Comparison of ENCODE assay signal across 8 cellular contexts in the genomic region with DNA sequence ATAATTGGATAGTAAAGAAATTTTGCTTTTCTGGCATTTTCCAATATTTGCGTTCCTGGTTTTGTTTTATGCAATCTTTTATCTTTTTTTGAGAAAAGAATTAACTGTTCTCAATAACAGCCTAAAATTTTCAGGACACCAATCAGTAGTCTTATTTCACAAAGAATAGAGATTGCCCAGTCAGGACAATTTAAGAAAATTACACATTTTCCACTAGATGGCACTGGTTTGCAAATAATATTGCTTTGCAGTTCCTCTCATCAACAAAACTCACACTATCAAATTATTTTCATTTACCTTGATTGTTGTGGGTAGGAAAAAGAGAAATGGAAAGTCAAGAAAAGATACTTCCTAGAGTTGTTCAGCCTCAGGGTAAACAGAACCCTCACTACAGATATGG. TPM values are rescaled to one million over a fixed set of nuclear protein-coding genes. Genes with fewer than 3 reads are reported as not detected.
A peak's percentile ranks its signal among the peaks of the same experiment; 100 is the strongest.
DNase-seq lines count a peak whose midpoint lies in the region; ATAC-seq, FAIRE-seq and TF ChIP-seq lines count a peak whose summit lies in the region.

No MANE protein-coding gene starts in this region.

- H3K27ac ChIP-seq in keratinocyte (ENCODE audit: control insufficient read depth, insufficient read depth, low read length) (no peak overlapping the region), aorta (ENCODE audit: low read depth in 1 of 2, low read length in 2 of 2) (no peak overlapping the region)

- H3K9ac ChIP-seq in keratinocyte (ENCODE audit: control insufficient read depth, extremely low read depth, insufficient read depth, low read length) = no peak overlapping the region

- no peaks in the 10 kb centered on the region for H3K9me3 ChIP-seq in keratinocyte (ENCODE audit: control insufficient read depth, low read depth, low read length)
- H3K9me3 ChIP-seq in aorta (ENCODE audit: control insufficient read depth, low read length) = no peaks in the 10 kb centered on the region

- H3K27me3 ChIP-seq in keratinocyte (ENCODE audit: control insufficient read depth, extremely low read depth, insufficient read depth, low read length) = no peaks in the 10 kb centered on the region
- no peaks in the 10 kb centered on the region for H3K27me3 ChIP-seq in aorta (ENCODE audit: control insufficient read depth in 1 of 2, insufficient read depth in 2 of 2, low read length in 1 of 2)

- no peak overlapping the region for H2AFZ ChIP-seq in keratinocyte (ENCODE audit: control insufficient read depth, low read length)

- no peak overlapping the region for H3K4me3 ChIP-seq in GM12875 (ENCODE audit: low read depth, low read length)
- H3K4me3 ChIP-seq in keratinocyte (ENCODE audit: control insufficient read depth in 2 of 3, extremely low read depth in 1 of 3, insufficient read depth in 2 of 3, low read depth in 1 of 3, low read length in 3 of 3) = no peak overlapping the region
- no peak overlapping the region for H3K4me3 ChIP-seq in aorta (ENCODE audit: low read length in 2 of 2)

- 12 to 13% methylated on average over 1 of the region's 1 CpG for WGBS in aorta, 2 donors

- H3K36me3 ChIP-seq in keratinocyte (ENCODE audit: control insufficient read depth in 2 of 2, extremely low read depth in 1 of 2, insufficient read depth in 2 of 2, low read length in 2 of 2) = no peaks in the 10 kb centered on the region
- no peaks in the 10 kb centered on the region for H3K36me3 ChIP-seq in aorta (ENCODE audit: control insufficient read depth in 1 of 2, insufficient read depth in 2 of 2, low read length in 1 of 2)

- ATAC-seq in omental fat pad (ENCODE audit: low FRiP score) (no peak), aorta (ENCODE audit: low FRiP score) (no peak)

- in situ Hi-C loops in ACHN (cut with HindIII; ENCODE audit: low pct_ligation_motif_present, low pct_unique_long_range_greater_than_20kb, low sequenced_read_pairs) = no loop called here

- no peaks in the 10 kb centered on the region for H4K20me1 ChIP-seq in keratinocyte (ENCODE audit: control insufficient read depth, extremely low read depth, insufficient read depth, low read length)

- DNase-seq in ACHN (peak; percentile 65), NCI-H2107 (lab: John Stamatoyannopoulos, UW) (peak; percentile 19), amniotic epithelial cell (ENCODE audit: low read depth) (peak; percentile 51), keratinocyte (ENCODE audit: low read depth, low spot score) (no peak), omental fat pad (ENCODE audit: low spot score) (no peak), aorta (no peak)
- no peak for DNase-seq in stimulated activated naive CD4-positive, alpha-beta T cell treated with Interleukin-2 at 50 U/mL for 16 hours (lab: John Stamatoyannopoulos, UW)

- intact Hi-C loops in aorta (cut with DNase I) = loop anchor here in 1 of 2 donors (5.0 to 10.0 kb wide), 2 partner anchors 82 to 305 kb away; partner anchors contain the start of gene OSBPL6

- H3K9me1 ChIP-seq in keratinocyte (ENCODE audit: control insufficient read depth, extremely low read depth, insufficient read depth, low read length) = no peaks in the 10 kb centered on the region

- TF ChIP-seq CTCF in GM12875 (IDR thresholded peaks at IDR 0.05; ENCODE audit: borderline replicate concordance, insufficient read depth, low read depth, low read length) (peak; percentile 28; the same call in 1 of the 2 replicates), keratinocyte (optimal IDR thresholded peaks at IDR 0.05 in 1 of 3, IDR thresholded peaks at IDR 0.05 in 1 of 3, conservative IDR thresholded peaks at IDR 0.05 in 1 of 3; ENCODE audit: extremely low read depth in 1 of 3, insufficient read depth in 2 of 3, low read length in 3 of 3) (peak in 2 of 3 experiments; percentile 39 to 48), omental fat pad (IDR thresholded peaks at IDR 0.05) (no peak)

- no peak for FAIRE-seq in keratinocyte (lab: Jason Lieb, UNC)

- no peak overlapping the region for H3K4me2 ChIP-seq in keratinocyte (ENCODE audit: control insufficient read depth, extremely low read depth, insufficient read depth, low read depth, low read length)

- H3K4me1 ChIP-seq in keratinocyte (ENCODE audit: control insufficient read depth, extremely low read depth, insufficient read depth, low read length) (peaks cover 10% of the 10 kb centered on the region), aorta (ENCODE audit: control insufficient read depth in 1 of 2, insufficient read depth in 2 of 2, low read length in 2 of 2) (peaks cover 0 to 2% of the 10 kb centered on the region in 2 donors)

- dilution Hi-C loops in keratinocyte (cut with MboI; ENCODE audit: extremely low pct_ligation_motif_present, low sequenced_read_pairs) = no loop called here

- H3K79me2 ChIP-seq in keratinocyte (ENCODE audit: control insufficient read depth, insufficient read depth, low read length) = peaks cover 12% of the 10 kb centered on the region

RNA-seq across cellular contexts. Expression of gene RBM45, which starts 2.4 kb away (rescaled TPM):
- polyA plus RNA-seq in keratinocyte (11.2 to 19.1 TPM (median 12.0 TPM) in 3 replicates), aorta (10 to 100 TPM in 1 of 2 donors, 1 to 10 TPM in 1; 5.4 to 11.4 TPM)
- 17.4 TPM for polyA plus RNA-seq in keratinocyte (2011; ENCODE audit: low read depth)
- polyA plus RNA-seq in keratinocyte (2011; cell fraction: cytosol; rRNA removed) = 9.1 and 17.8 TPM in 2 replicates
- polyA plus RNA-seq in keratinocyte (2011; cell fraction: nucleus; rRNA removed) = 13.1 and 19.5 TPM in 2 replicates
- 8.6 and 14.3 TPM in 2 replicates for polyA plus RNA-seq in keratinocyte (2012; ENCODE audit: low replicate concordance)
- polyA minus RNA-seq in keratinocyte = 3.4 to 9.1 TPM (median 6.4 TPM) in 3 replicates
- 2.9 TPM for polyA minus RNA-seq in keratinocyte (2011; cell fraction: cytosol; rRNA and poly(A)+ RNA removed)
- 6.0 and 12.2 TPM in 2 replicates for polyA minus RNA-seq in keratinocyte (2011; cell fraction: nucleus; rRNA and poly(A)+ RNA removed)
- total RNA-seq in omental fat pad (10 to 100 TPM in 1 of 4 donors, 1 to 10 TPM in 3; 6.8 to 16.9 (median 8.2) TPM), aorta (10 to 100 TPM; 12.9 TPM)

RNA-seq across cellular contexts. Expression of gene PDE11A, which starts 37.2 kb away (rescaled TPM):
- polyA plus RNA-seq in keratinocyte (0.01 to 0.05 TPM (median 0.04 TPM) in 3 replicates), aorta (under 1 TPM; 0.03 to 0.38 TPM)
- polyA plus RNA-seq in keratinocyte (2011; ENCODE audit: low read depth) = not detected
- 0.01 and 0.06 TPM in 2 replicates for polyA plus RNA-seq in keratinocyte (2011; cell fraction: cytosol; rRNA removed)
- polyA plus RNA-seq in keratinocyte (2011; cell fraction: nucleus; rRNA removed) = 0.06 and 0.21 TPM in 2 replicates
- polyA plus RNA-seq in keratinocyte (2012; ENCODE audit: low replicate concordance) = 0.03 TPM in 1 of 2 replicates, not detected in the other
- 0.13 to 0.45 TPM in 2 of 3 replicates, not detected in the other for polyA minus RNA-seq in keratinocyte
- polyA minus RNA-seq in keratinocyte (2011; cell fraction: cytosol; rRNA and poly(A)+ RNA removed) = not detected
- polyA minus RNA-seq in keratinocyte (2011; cell fraction: nucleus; rRNA and poly(A)+ RNA removed) = 0.47 TPM in 1 of 2 replicates, not detected in the other
- total RNA-seq in omental fat pad (under 1 TPM in 2 of 4 donors, not detected in 2; 0.16 to 0.65 TPM), aorta (1 to 10 TPM in 1 of 2 donors, under 1 TPM in 1; 0.78 to 1.2 TPM)

Comparison
In these comparisons a context has a peak if more than half of its experiments do, and no peak if none do; other contexts are left out.
1. DNase-seq: peak in ACHN (single experiment), NCI-H2107 (single experiment) and amniotic epithelial cell (single experiment); none in keratinocyte (single experiment), omental fat pad (single experiment), aorta (0 of 2) and stimulated activated naive CD4-positive, alpha-beta T cell treated with Interleukin-2 at 50 U/mL for 16 hours (single experiment).
2. CTCF ChIP-seq: peak in GM12875 (single experiment) and keratinocyte (2 of 3); none in omental fat pad (0 of 3).